Comparison of ENCODE assay signal across 14 cellular contexts in the genomic region with DNA sequence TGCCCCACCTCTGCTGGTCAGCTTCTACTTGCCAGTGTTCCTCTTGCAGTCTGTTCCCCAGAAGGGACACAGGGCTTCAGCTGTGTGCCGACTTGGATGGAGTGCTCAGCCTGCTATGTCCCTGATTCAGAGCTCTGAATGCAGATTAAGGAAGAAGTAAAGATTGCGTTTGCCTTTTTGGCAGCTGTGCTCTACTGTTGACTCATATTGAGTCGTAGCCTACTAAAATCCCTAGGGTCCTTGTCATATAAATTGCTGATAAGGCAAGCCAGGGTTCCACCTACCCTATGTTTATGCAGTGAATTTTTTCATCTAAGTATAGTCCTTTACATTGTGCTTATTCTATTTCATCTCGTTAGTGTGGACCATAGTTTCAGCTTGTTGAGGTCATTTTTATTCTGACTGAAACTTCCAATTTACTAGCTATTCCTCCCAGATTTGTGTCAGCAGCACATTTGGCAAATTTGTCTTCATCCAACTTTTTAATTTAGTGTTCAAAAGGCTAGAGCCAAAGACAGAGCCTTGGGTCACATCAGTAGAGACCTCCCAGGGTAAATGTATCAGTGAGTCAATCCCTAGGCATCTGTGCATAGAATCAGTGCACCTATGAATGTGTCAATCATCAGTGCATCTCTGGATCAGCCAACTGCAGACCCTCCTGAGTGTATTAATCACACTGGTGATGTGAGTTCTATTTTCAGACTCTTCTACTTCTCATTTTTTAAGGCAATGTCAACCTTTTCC. TPM values are rescaled to one million over a fixed set of nuclear protein-coding genes. Genes with fewer than 3 reads are reported as not detected.
DNase-seq lines count a peak whose midpoint lies in the region; ATAC-seq and TF ChIP-seq lines count a peak whose summit lies in the region.
"Had no signal": no experiment of that assay in that cellular context is flagged by ENCODE, and none has a peak within 500 bp of the region (broad histone marks: within the 10 kb centered on the region; RNA-seq: fewer than 3 reads in every experiment).

No MANE protein-coding gene starts in this region.

- H3K4me1 Mint-ChIP-seq in progenitor cell of endocrine pancreas (ENCODE audit: low read depth), result peaks cover 1% of the 10 kb centered on the region
- no peaks in the 10 kb centered on the region for H3K4me1 Mint-ChIP-seq in activated T-cell treated with anti-CD3 and anti-CD28 coated beads, Interleukin-2, amount 50 U/mL, for 72 hours (ENCODE audit: low read depth)

- H3K27ac ChIP-seq in coronary artery, result peak overlapping the region; percentile 82 to 86
- H3K27ac ChIP-seq: colonic mucosa had no signal

- ATAC-seq in activated T-cell treated with anti-CD3 and anti-CD28 coated beads, Interleukin-2, amount 50 U/mL, for 72 hours (replicated peaks in 1 of 2), result no peak
- ATAC-seq: K562 had no signal

- peaks cover 2% of the 10 kb centered on the region for H3K36me3 Mint-ChIP-seq in progenitor cell of endocrine pancreas (ENCODE audit: insufficient read depth)
- H3K36me3 Mint-ChIP-seq in activated T-cell treated with anti-CD3 and anti-CD28 coated beads, Interleukin-2, amount 50 U/mL, for 72 hours (ENCODE audit: insufficient read depth in 2 of 2), result no peaks in the 10 kb centered on the region

- peak; percentile 78 for DNase-seq in AG20443 (ENCODE audit: low spot score)
- peak; percentile 46 for DNase-seq in NCI-H1436 treated with DMSO at 0.1 percent for 48 hours (lab: John Stamatoyannopoulos, UW)
- DNase-seq in coronary artery (ENCODE audit: low spot score), result peak; percentile 88
- peak; percentile 12 for DNase-seq in myocyte (ENCODE audit: low read depth)
- DNase-seq in progenitor cell of endocrine pancreas (ENCODE audit: low spot score, unreplicated experiment), result no peak
- DNase-seq in SIG-M5 treated with dmso at 0.1 percent for 504 hours (lab: John Stamatoyannopoulos, UW; ENCODE audit: unreplicated experiment), result no peak
- DNase-seq in activated T-cell treated with anti-CD3 and anti-CD28 coated beads, Interleukin-2, amount 50 U/mL, for 72 hours, result no peak
- DNase-seq in SHP77 treated with DMSO at 0.1 percent for 48 hours (lab: John Stamatoyannopoulos, UW), result no peak
- DNase-seq: activated T-cell treated with anti-CD3 and anti-CD28 coated beads, Interleukin-2, amount 50 U/mL, for 1 hour; colonic mucosa; NK-92 treated with Interleukin-12 subunit alpha and Interleukin-12 subunit beta, amount 100 ng/mL, for 24 hours; stimulated activated CD4-positive, alpha-beta T cell treated with anti-CD3 and anti-CD28 coated beads, Interleukin-4, amount 100 ng/mL, for 1 hour had no signal

- no peak overlapping the region for H3K4me3 ChIP-seq in coronary artery
- H3K4me3 ChIP-seq: colonic mucosa, K562 had no signal

- peaks cover 7% of the 10 kb centered on the region for H3K9me3 Mint-ChIP-seq in progenitor cell of endocrine pancreas (ENCODE audit: low read depth)
- H3K9me3 Mint-ChIP-seq in activated T-cell treated with anti-CD3 and anti-CD28 coated beads, Interleukin-2, amount 50 U/mL, for 72 hours, result no peaks in the 10 kb centered on the region

- no peak overlapping the region for H3K27ac Mint-ChIP-seq in progenitor cell of endocrine pancreas
- H3K27ac Mint-ChIP-seq in activated T-cell treated with anti-CD3 and anti-CD28 coated beads, Interleukin-2, amount 50 U/mL, for 72 hours, result no peak overlapping the region

- H3K27me3 Mint-ChIP-seq in progenitor cell of endocrine pancreas, result peaks cover 2% of the 10 kb centered on the region
- H3K27me3 Mint-ChIP-seq in activated T-cell treated with anti-CD3 and anti-CD28 coated beads, Interleukin-2, amount 50 U/mL, for 72 hours (ENCODE audit: low read depth), result no peaks in the 10 kb centered on the region

- H3K4me3 Mint-ChIP-seq in progenitor cell of endocrine pancreas (ENCODE audit: low read depth), result no peak overlapping the region
- no peak overlapping the region for H3K4me3 Mint-ChIP-seq in activated T-cell treated with anti-CD3 and anti-CD28 coated beads, Interleukin-2, amount 50 U/mL, for 72 hours
- H3K4me3 Mint-ChIP-seq: nephron had no signal

- no peak for TF ChIP-seq CTCF in coronary artery (IDR thresholded peaks at IDR 0.05)
- no peak for TF ChIP-seq CTCF in progenitor cell of endocrine pancreas (IDR thresholded peaks at IDR 0.05; ENCODE audit: unreplicated experiment)

RNA-seq across cellular contexts. Expression of gene CACNA1C, which starts 31.9 kb away (rescaled TPM):
- 0.57 TPM in 1 of 2 replicates, not detected in the other for total RNA-seq in myocyte
- polyA plus RNA-seq in myocyte (2012), result 3.6 TPM
- 11.7 and 13.5 TPM in 2 replicates for total RNA-seq in progenitor cell of endocrine pancreas
- total RNA-seq in activated T-cell treated with anti-CD3 and anti-CD28 coated beads, Interleukin-2, amount 50 U/mL, for 72 hours, result under 1 TPM; 0.14 to 0.21 TPM
- total RNA-seq: K562 had no signal
- polyA plus RNA-seq: K562 had no signal

Comparison
In these comparisons a context has a peak if more than half of its experiments do, and no peak if none do; other contexts are left out.
1. DNase-seq: peak in AG20443 (single experiment), NCI-H1436 treated with DMSO at 0.1 percent for 48 hours (single experiment), coronary artery (single experiment) and myocyte (single experiment); none in progenitor cell of endocrine pancreas (single experiment), SIG-M5 treated with dmso at 0.1 percent for 504 hours (single experiment), activated T-cell treated with anti-CD3 and anti-CD28 coated beads, Interleukin-2, amount 50 U/mL, for 72 hours (0 of 2) and SHP77 treated with DMSO at 0.1 percent for 48 hours (single experiment).